ENCODE assay signal across 9 cellular contexts in the genomic region with DNA sequence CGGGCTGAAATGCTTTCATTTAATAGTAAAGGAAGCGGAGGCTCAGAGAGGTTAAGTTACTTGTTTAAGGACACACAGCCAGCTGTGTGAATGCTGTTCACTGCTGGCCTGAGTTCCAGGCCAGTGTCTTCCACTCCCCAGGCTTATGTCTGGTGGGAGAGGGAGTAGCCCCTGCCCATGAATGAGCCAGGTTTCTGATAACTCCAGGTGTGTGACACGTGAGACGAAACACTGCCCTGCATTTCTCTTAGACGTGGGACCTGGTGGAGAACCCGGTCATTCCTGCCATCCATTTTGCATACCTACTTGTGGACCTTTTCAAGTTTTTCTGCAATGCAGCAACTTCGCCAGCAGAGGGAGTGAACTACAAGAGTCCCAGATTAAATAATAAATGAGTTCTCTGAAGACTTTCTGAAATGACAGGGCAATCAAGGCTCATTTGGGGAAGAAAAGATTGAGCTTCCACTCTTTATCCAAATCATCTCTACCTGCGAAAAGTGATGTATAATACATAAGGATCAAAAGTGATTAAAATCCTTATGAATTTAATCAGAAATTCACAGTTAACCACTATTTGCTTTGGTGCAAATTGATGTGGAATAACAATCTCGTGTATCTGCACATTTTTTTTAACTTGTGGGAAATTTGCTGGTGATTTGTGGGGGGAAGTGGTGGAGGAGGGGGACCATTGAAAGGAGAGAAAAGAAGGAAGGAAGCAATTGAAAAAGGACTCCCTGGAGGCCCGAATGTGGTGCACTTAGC.
A peak's percentile ranks its signal among the peaks of the same experiment; 100 is the strongest.
DNase-seq lines count a peak whose midpoint lies in the region; ATAC-seq and TF ChIP-seq lines count a peak whose summit lies in the region.
"Had no signal": no experiment of that assay in that cellular context is flagged by ENCODE, and none has a peak within 500 bp of the region (broad histone marks: within the 10 kb centered on the region; RNA-seq: fewer than 3 reads in every experiment).

No MANE protein-coding gene starts in this region.

- no peak overlapping the region for H3K27ac Mint-ChIP-seq in activated CD8-positive, alpha-beta T cell treated with anti-CD3 and anti-CD28 coated beads, Interleukin-2, amount 10 ng/mL, durations not matched to agents 7 days and 5 days
- H3K27ac Mint-ChIP-seq: stimulated activated effector memory CD8-positive, alpha-beta T cell treated with anti-CD3 and anti-CD28 coated beads, Interleukin-12 subunit alpha, Interleukin-12 subunit beta, amount 100 ng/mL, for 72 hours had no signal

- in situ Hi-C loops in HAP-1 (cut with MboI; ENCODE audit: low sequenced_read_pairs), result no loop called here

- H3K4me3 ChIP-seq in HAP-1, result no peak overlapping the region
- no peak overlapping the region for H3K4me3 ChIP-seq in fibroblast of pulmonary artery (replicated peaks; ENCODE audit: low read depth, low read length)

- H3K9me3 Mint-ChIP-seq in activated CD8-positive, alpha-beta T cell treated with anti-CD3 and anti-CD28 coated beads, Interleukin-2, amount 10 ng/mL, durations not matched to agents 7 days and 5 days (ENCODE audit: insufficient read depth), result no peaks in the 10 kb centered on the region
- H3K9me3 Mint-ChIP-seq: stimulated activated effector memory CD8-positive, alpha-beta T cell treated with anti-CD3 and anti-CD28 coated beads, Interleukin-12 subunit alpha, Interleukin-12 subunit beta, amount 100 ng/mL, for 72 hours had no signal

- CTCF ChIA-PET in activated CD8-positive, alpha-beta T cell treated with anti-CD3 and anti-CD28 coated beads, Interleukin-2, amount 10 ng/mL, durations not matched to agents 7 days and 5 days (lab: Charles Lee), result interaction anchor here (0.6 to 1.0 kb wide), 4 partner anchors 169 to 731 kb away, joined by 3 read pairs; a partner anchor contains a TSS

- no peaks in the 10 kb centered on the region for H3K36me3 ChIP-seq in HAP-1 (replicated peaks)

- peak; percentile 93 for TF ChIP-seq CTCF in fibroblast of pulmonary artery (IDR thresholded peaks at IDR 0.05; ENCODE audit: low read length, missing control alignments)

- peaks cover 2% of the 10 kb centered on the region; the same call in 1 of the 2 replicates for H3K27me3 ChIP-seq in HAP-1 (ENCODE audit: low read depth)

- no peak overlapping the region for H3K4me3 Mint-ChIP-seq in activated CD8-positive, alpha-beta T cell treated with anti-CD3 and anti-CD28 coated beads, Interleukin-2, amount 10 ng/mL, durations not matched to agents 7 days and 5 days
- H3K4me3 Mint-ChIP-seq: stimulated activated effector memory CD8-positive, alpha-beta T cell treated with anti-CD3 and anti-CD28 coated beads, Interleukin-12 subunit alpha, Interleukin-12 subunit beta, amount 100 ng/mL, for 72 hours had no signal

- ATAC-seq in activated CD8-positive, alpha-beta T cell treated with anti-CD3 and anti-CD28 coated beads, Interleukin-2, amount 10 ng/mL, durations not matched to agents 7 days and 5 days, result no peak
- no peak for ATAC-seq in GM18519 (IDR thresholded peaks at IDR 0.05; ENCODE audit: low FRiP score, unreplicated experiment)
- ATAC-seq: stimulated activated effector memory CD8-positive, alpha-beta T cell treated with anti-CD3 and anti-CD28 coated beads, Interleukin-12 subunit alpha, Interleukin-12 subunit beta, amount 100 ng/mL, for 72 hours had no signal

- H3K27me3 Mint-ChIP-seq in activated CD8-positive, alpha-beta T cell treated with anti-CD3 and anti-CD28 coated beads, Interleukin-2, amount 10 ng/mL, durations not matched to agents 7 days and 5 days (ENCODE audit: low read depth), result peaks cover 4% of the 10 kb centered on the region

- H3K9me3 ChIP-seq in HAP-1, result no peaks in the 10 kb centered on the region

- no peaks in the 10 kb centered on the region for H3K4me1 ChIP-seq in HAP-1

- no peaks in the 10 kb centered on the region for H3K4me1 Mint-ChIP-seq in activated CD8-positive, alpha-beta T cell treated with anti-CD3 and anti-CD28 coated beads, Interleukin-2, amount 10 ng/mL, durations not matched to agents 7 days and 5 days (ENCODE audit: low read depth)
- H3K4me1 Mint-ChIP-seq: stimulated activated effector memory CD8-positive, alpha-beta T cell treated with anti-CD3 and anti-CD28 coated beads, Interleukin-12 subunit alpha, Interleukin-12 subunit beta, amount 100 ng/mL, for 72 hours had no signal

- POLR2A ChIA-PET in activated CD8-positive, alpha-beta T cell treated with anti-CD3 and anti-CD28 coated beads, Interleukin-2, amount 10 ng/mL, durations not matched to agents 7 days and 5 days (lab: Charles Lee), result no interaction called here

- no peaks in the 10 kb centered on the region for H3K36me3 Mint-ChIP-seq in activated CD8-positive, alpha-beta T cell treated with anti-CD3 and anti-CD28 coated beads, Interleukin-2, amount 10 ng/mL, durations not matched to agents 7 days and 5 days (ENCODE audit: low read depth)
- H3K36me3 Mint-ChIP-seq: stimulated activated effector memory CD8-positive, alpha-beta T cell treated with anti-CD3 and anti-CD28 coated beads, Interleukin-12 subunit alpha, Interleukin-12 subunit beta, amount 100 ng/mL, for 72 hours had no signal

- DNase-seq in COLO668 (lab: John Stamatoyannopoulos, UW; ENCODE audit: unreplicated experiment) (peak; percentile 53), HAP-1 (ENCODE audit: low spot score in 2 of 2) (peak; percentile 61 to 71), NCI-H526 treated with DMSO at 0.1 percent for 48 hours (lab: John Stamatoyannopoulos, UW) (peak; percentile 71), fibroblast of pulmonary artery (ENCODE audit: low read depth) (peak; percentile 85), occipital lobe (lab: John Stamatoyannopoulos, UW) (peak; percentile 26), mesenteric fat pad (ENCODE audit: low spot score) (no peak)
- DNase-seq in activated CD8-positive, alpha-beta T cell treated with anti-CD3 and anti-CD28 coated beads, Interleukin-2, amount 10 ng/mL, durations not matched to agents 7 days and 5 days, result peak; percentile 62
